1 cellular context compared by ENCODE assay signal in genomic region chr5:169979871-169980270, GRCh38.
TF ChIP-seq lines count a peak whose summit lies in the region.

No MANE protein-coding gene starts in this region.

TF ChIP-seq in HepG2, 621 proteins besides CTCF, POLR2A, EP300 and RAD21:
- TF ChIP-seq FOXJ3 (CRISPR knock-in tag; IDR thresholded peaks at IDR 0.05; ENCODE audit: borderline replicate concordance), result no peak
- TF ChIP-seq AHR (CRISPR knock-in tag; IDR thresholded peaks at IDR 0.05), result no peak
- TF ChIP-seq KMT2A (CRISPR knock-in tag; IDR thresholded peaks at IDR 0.05), result no peak
- TF ChIP-seq ZFP90 (CRISPR knock-in tag; IDR thresholded peaks at IDR 0.05; ENCODE audit: borderline replicate concordance), result no peak
- TF ChIP-seq, protein P1, sequence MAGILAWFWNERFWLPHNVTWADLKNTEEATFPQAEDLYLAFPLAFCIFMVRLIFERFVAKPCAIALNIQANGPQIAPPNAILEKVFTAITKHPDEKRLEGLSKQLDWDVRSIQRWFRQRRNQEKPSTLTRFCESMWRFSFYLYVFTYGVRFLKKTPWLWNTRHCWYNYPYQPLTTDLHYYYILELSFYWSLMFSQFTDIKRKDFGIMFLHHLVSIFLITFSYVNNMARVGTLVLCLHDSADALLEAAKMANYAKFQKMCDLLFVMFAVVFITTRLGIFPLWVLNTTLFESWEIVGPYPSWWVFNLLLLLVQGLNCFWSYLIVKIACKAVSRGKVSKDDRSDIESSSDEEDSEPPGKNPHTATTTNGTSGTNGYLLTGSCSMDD (CRISPR knock-in tag; IDR thresholded peaks at IDR 0.05), result no peak
- no peak for TF ChIP-seq ETV5 (CRISPR knock-in tag; IDR thresholded peaks at IDR 0.05; ENCODE audit: borderline replicate concordance)
- no peak for TF ChIP-seq MAZ (IDR thresholded peaks at IDR 0.05; ENCODE audit: borderline replicate concordance, low read depth, low read length)
- no peak for TF ChIP-seq MAZ (CRISPR knock-in tag; IDR thresholded peaks at IDR 0.05; ENCODE audit: low read depth)
- no peak for TF ChIP-seq MEF2D (CRISPR knock-in tag; IDR thresholded peaks at IDR 0.05)
- TF ChIP-seq NRL (CRISPR knock-in tag; IDR thresholded peaks at IDR 0.05; ENCODE audit: borderline replicate concordance), result no peak
- TF ChIP-seq HCFC1 (IDR thresholded peaks at IDR 0.05; ENCODE audit: low read depth, low read length), result no peak
- TF ChIP-seq, protein P2, sequence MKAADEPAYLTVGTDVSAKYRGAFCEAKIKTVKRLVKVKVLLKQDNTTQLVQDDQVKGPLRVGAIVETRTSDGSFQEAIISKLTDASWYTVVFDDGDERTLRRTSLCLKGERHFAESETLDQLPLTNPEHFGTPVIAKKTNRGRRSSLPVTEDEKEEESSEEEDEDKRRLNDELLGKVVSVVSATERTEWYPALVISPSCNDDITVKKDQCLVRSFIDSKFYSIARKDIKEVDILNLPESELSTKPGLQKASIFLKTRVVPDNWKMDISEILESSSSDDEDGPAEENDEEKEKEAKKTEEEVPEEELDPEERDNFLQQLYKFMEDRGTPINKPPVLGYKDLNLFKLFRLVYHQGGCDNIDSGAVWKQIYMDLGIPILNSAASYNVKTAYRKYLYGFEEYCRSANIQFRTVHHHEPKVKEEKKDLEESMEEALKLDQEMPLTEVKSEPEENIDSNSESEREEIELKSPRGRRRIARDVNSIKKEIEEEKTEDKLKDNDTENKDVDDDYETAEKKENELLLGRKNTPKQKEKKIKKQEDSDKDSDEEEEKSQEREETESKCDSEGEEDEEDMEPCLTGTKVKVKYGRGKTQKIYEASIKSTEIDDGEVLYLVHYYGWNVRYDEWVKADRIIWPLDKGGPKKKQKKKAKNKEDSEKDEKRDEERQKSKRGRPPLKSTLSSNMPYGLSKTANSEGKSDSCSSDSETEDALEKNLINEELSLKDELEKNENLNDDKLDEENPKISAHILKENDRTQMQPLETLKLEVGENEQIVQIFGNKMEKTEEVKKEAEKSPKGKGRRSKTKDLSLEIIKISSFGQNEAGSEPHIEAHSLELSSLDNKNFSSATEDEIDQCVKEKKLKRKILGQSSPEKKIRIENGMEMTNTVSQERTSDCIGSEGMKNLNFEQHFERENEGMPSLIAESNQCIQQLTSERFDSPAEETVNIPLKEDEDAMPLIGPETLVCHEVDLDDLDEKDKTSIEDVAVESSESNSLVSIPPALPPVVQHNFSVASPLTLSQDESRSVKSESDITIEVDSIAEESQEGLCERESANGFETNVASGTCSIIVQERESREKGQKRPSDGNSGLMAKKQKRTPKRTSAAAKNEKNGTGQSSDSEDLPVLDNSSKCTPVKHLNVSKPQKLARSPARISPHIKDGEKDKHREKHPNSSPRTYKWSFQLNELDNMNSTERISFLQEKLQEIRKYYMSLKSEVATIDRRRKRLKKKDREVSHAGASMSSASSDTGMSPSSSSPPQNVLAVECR (CRISPR knock-in tag; IDR thresholded peaks at IDR 0.05; ENCODE audit: borderline replicate concordance), result no peak
- no peak for TF ChIP-seq ESRRA (CRISPR knock-in tag; IDR thresholded peaks at IDR 0.05; ENCODE audit: low read depth)
- no peak for TF ChIP-seq TAF1 (CRISPR knock-in tag; IDR thresholded peaks at IDR 0.05)
- TF ChIP-seq, protein P3, sequence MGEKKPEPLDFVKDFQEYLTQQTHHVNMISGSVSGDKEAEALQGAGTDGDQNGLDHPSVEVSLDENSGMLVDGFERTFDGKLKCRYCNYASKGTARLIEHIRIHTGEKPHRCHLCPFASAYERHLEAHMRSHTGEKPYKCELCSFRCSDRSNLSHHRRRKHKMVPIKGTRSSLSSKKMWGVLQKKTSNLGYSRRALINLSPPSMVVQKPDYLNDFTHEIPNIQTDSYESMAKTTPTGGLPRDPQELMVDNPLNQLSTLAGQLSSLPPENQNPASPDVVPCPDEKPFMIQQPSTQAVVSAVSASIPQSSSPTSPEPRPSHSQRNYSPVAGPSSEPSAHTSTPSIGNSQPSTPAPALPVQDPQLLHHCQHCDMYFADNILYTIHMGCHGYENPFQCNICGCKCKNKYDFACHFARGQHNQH (CRISPR knock-in tag; IDR thresholded peaks at IDR 0.05), result no peak
- TF ChIP-seq KMT2B (CRISPR knock-in tag; IDR thresholded peaks at IDR 0.05), result no peak
